Comparison of ENCODE assay signal across 17 cellular contexts in genomic region chr12:93896427-93896826, GRCh38.
DNase-seq lines count a peak whose midpoint lies in the region; ATAC-seq and TF ChIP-seq lines count a peak whose summit lies in the region.
"Had no signal": no experiment of that assay in that cellular context is flagged by ENCODE, and none has a peak within 500 bp of the region (broad histone marks: within the 10 kb centered on the region; RNA-seq: fewer than 3 reads in every experiment).

No MANE protein-coding gene starts in this region.

- WGBS in GM23248 (ENCODE audit: low coverage in 1 of 2, low lambda C conversion rate in 2 of 2, missing lambda C conversion rate in 2 of 2), 2 experiments = 97 to 100% methylated on average over 1 of the region's 1 CpG

- intact Hi-C loops in gastrocnemius medialis (cut with DNase I; ENCODE audit: low total_unique reads) = no loop called here

- no peaks in the 10 kb centered on the region; the same call in none of the 2 replicates for H3F3A ChIP-seq in GM23248 (ENCODE audit: insufficient read depth)

- H3K27ac ChIP-seq in AG04450 (ENCODE audit: low read depth, low read length) (no peak overlapping the region), GM23248 (no peak overlapping the region), gastrocnemius medialis (no peak overlapping the region)
- H3K27ac ChIP-seq: foreskin keratinocyte, KMS-11 had no signal

- POLR2A ChIA-PET in AG04450 (lab: Yijun Ruan, JAX) = no interaction called here

- ATAC-seq in gastrocnemius medialis = no peak
- ATAC-seq in GM18858 (IDR thresholded peaks at IDR 0.05; ENCODE audit: unreplicated experiment) = no peak
- ATAC-seq: activated T-cell treated with anti-CD3 and anti-CD28 coated beads, Interleukin-2, amount 50 U/mL, for 4 hours; foreskin keratinocyte had no signal

- H2AFZ ChIP-seq in GM23248 = 0 out of 2 replicates have a peak overlapping the region, but pooled peaks have one; percentile 10

- in situ Hi-C loops in GM23248 (cut with MboI) (loop anchor here (10.0 kb wide), 1 partner anchor 198 kb away; no protein-coding TSS in a partner anchor), gastrocnemius medialis (cut with MboI; ENCODE audit: low sequenced_read_pairs in 4 of 4) (loop anchor here in 1 of 4 donors (10.0 kb wide), 1 partner anchor 82 kb away; no protein-coding TSS in a partner anchor)

- no peaks in the 10 kb centered on the region for H3K79me2 ChIP-seq in GM23248 (ENCODE audit: insufficient read depth)

- H3K9me3 ChIP-seq in AG04450 (ENCODE audit: control insufficient read depth, insufficient read depth, low read length) = no peaks in the 10 kb centered on the region
- no peaks in the 10 kb centered on the region for H3K9me3 ChIP-seq in GM23248 (ENCODE audit: low read depth)
- no peaks in the 10 kb centered on the region for H3K9me3 ChIP-seq in gastrocnemius medialis
- H3K9me3 ChIP-seq: tibial artery had no signal

- TF ChIP-seq CTCF in AG04450 (IDR thresholded peaks at IDR 0.05; ENCODE audit: low read depth, low read length) = peak; percentile 31
- TF ChIP-seq CTCF in gastrocnemius medialis (IDR thresholded peaks at IDR 0.05 in 4 of 5, conservative IDR thresholded peaks at IDR 0.05 in 1 of 5) = peak in 1 of 5 experiments; percentile 22

- no peak overlapping the region for H3K9ac ChIP-seq in GM23248
- H3K9ac ChIP-seq: KMS-11 had no signal

- H3K4me2 ChIP-seq in GM23248 (ENCODE audit: unreplicated experiment) = no peak overlapping the region
- H3K4me2 ChIP-seq: KMS-11 had no signal

- CTCF ChIA-PET in AG04450 (lab: Charles Lee) = interaction anchor here (0.7 to 2.0 kb wide), 2 partner anchors 10 to 179 kb away, joined by 3 to 9 read pairs; no protein-coding TSS in a partner anchor

- H3K4me1 ChIP-seq in GM23248 (ENCODE audit: insufficient read depth) = peaks cover 31% of the 10 kb centered on the region
- H3K4me1 ChIP-seq in gastrocnemius medialis = peaks cover 28% of the 10 kb centered on the region in 2 donors

- no peak for TF ChIP-seq POLR2A in gastrocnemius medialis (IDR thresholded peaks at IDR 0.05)

- H4K20me1 ChIP-seq in GM23248 (ENCODE audit: insufficient read depth) = no peaks in the 10 kb centered on the region

- H3K9me2 ChIP-seq in GM23248 (ENCODE audit: insufficient read depth) = no peaks in the 10 kb centered on the region

- H3K4me3 ChIP-seq in AG04450 (ENCODE audit: low read depth, low read length) = no peak overlapping the region
- no peak overlapping the region for H3K4me3 ChIP-seq in GM23248
- H3K4me3 ChIP-seq in gastrocnemius medialis = no peak overlapping the region
- H3K4me3 ChIP-seq: tibial artery had no signal

- H3K27me3 ChIP-seq in AG04450 (ENCODE audit: control insufficient read depth, insufficient read depth, low read length) = no peaks in the 10 kb centered on the region
- no peaks in the 10 kb centered on the region for H3K27me3 ChIP-seq in GM23248 (replicated peaks; ENCODE audit: insufficient read depth)
- no peaks in the 10 kb centered on the region for H3K27me3 ChIP-seq in gastrocnemius medialis
- H3K27me3 ChIP-seq: foreskin keratinocyte, tibial artery had no signal

- H3K36me3 ChIP-seq in GM23248 (ENCODE audit: low read depth) = no peaks in the 10 kb centered on the region
- no peaks in the 10 kb centered on the region for H3K36me3 ChIP-seq in gastrocnemius medialis
- H3K36me3 ChIP-seq: tibial artery had no signal

- DNase-seq in AG04450 (ENCODE audit: low read depth, low spot score) = no peak
- peak; percentile 43 for DNase-seq in GM23248
- DNase-seq in amniotic epithelial cell (ENCODE audit: low read depth) = peak; percentile 59
- DNase-seq in iPS-NIHi7 (ENCODE audit: extremely low spot score) = peak; percentile 31
- no peak for DNase-seq in NOMO-1 treated with DMSO at 0.1 percent for 48 hours (lab: John Stamatoyannopoulos, UW; ENCODE audit: unreplicated experiment)
- no peak for DNase-seq in gastrocnemius medialis
- no peak for DNase-seq in KG1 (lab: John Stamatoyannopoulos, UW)
- DNase-seq: activated CD4-positive, alpha-beta T cell treated with anti-CD3 and anti-CD28 coated beads for 48 hours; activated T-cell treated with anti-CD3 and anti-CD28 coated beads, Interleukin-2, amount 50 U/mL, for 4 hours; amygdala; foreskin keratinocyte; islet precursor cell; NCI-H1694; NCI-H524; tibial artery had no signal

Comparison
In these comparisons a context has a peak if more than half of its experiments do, and no peak if none do; other contexts are left out.
1. DNase-seq: peak in GM23248 (single experiment), amniotic epithelial cell (single experiment) and iPS-NIHi7 (single experiment); none in AG04450 (single experiment), NOMO-1 treated with DMSO at 0.1 percent for 48 hours (single experiment), gastrocnemius medialis (0 of 2) and KG1 (single experiment).